Comparison of ENCODE assay signal across 12 cellular contexts in genomic region chr16:11025120-11025531, GRCh38.
DNase-seq lines count a peak whose midpoint lies in the region; ATAC-seq, FAIRE-seq and TF ChIP-seq lines count a peak whose summit lies in the region.
"Had no signal": no experiment of that assay in that cellular context is flagged by ENCODE, and none has a peak within 500 bp of the region (broad histone marks: within the 10 kb centered on the region; RNA-seq: fewer than 3 reads in every experiment).

No MANE protein-coding gene starts in this region.

- intact Hi-C loops in activated CD8-positive, alpha-beta T cell treated with anti-CD3 and anti-CD28 coated beads for 36 hours (cut with micrococcal nuclease) = loop anchor here (2.0 kb wide), 1 partner anchor 56 kb away; no protein-coding TSS in a partner anchor

- H3K9me3 Mint-ChIP-seq in activated CD8-positive, alpha-beta T cell treated with anti-CD3 and anti-CD28 coated beads for 36 hours = peaks cover 15% of the 10 kb centered on the region
- H3K9me3 Mint-ChIP-seq in osteocyte (ENCODE audit: unreplicated experiment) = peaks cover 26% of the 10 kb centered on the region

- ATAC-seq in GM19035 (IDR thresholded peaks at IDR 0.05; ENCODE audit: unreplicated experiment) (peak; percentile 55), HG02938 (IDR thresholded peaks at IDR 0.05; ENCODE audit: unreplicated experiment) (peak; percentile 71), GM18520 (IDR thresholded peaks at IDR 0.05; ENCODE audit: unreplicated experiment) (no peak)
- peak; percentile 83 for ATAC-seq in activated CD8-positive, alpha-beta T cell treated with anti-CD3 and anti-CD28 coated beads for 36 hours

- H3K36me3 Mint-ChIP-seq in activated CD8-positive, alpha-beta T cell treated with anti-CD3 and anti-CD28 coated beads for 36 hours (ENCODE audit: low read depth) = peaks cover 71% of the 10 kb centered on the region
- peaks cover 62% of the 10 kb centered on the region for H3K36me3 Mint-ChIP-seq in osteocyte (ENCODE audit: unreplicated experiment)

- DNase-seq in GM10266 (ENCODE audit: extremely low spot score) (peak; percentile 42), osteocyte (ENCODE audit: extremely low spot score, unreplicated experiment) (no peak), urothelium cell line (ENCODE audit: low spot score) (no peak), KBM-7 (no peak)
- DNase-seq in activated CD8-positive, alpha-beta T cell treated with anti-CD3 and anti-CD28 coated beads for 36 hours = no peak
- DNase-seq: brain microvascular endothelial cell, hippocampal formation, NCI-H82, tibial artery had no signal

- CTCF ChIA-PET in activated CD8-positive, alpha-beta T cell treated with anti-CD3 and anti-CD28 coated beads for 36 hours (lab: Charles Lee) = interaction anchor here (1.3 to 2.4 kb wide), 2 partner anchors 10 to 61 kb away, joined by 3 to 5 read pairs; no protein-coding TSS in a partner anchor

- H3K4me3 Mint-ChIP-seq in activated CD8-positive, alpha-beta T cell treated with anti-CD3 and anti-CD28 coated beads for 36 hours = no peak overlapping the region
- H3K4me3 Mint-ChIP-seq in osteocyte (ENCODE audit: unreplicated experiment) = no peak overlapping the region

- peaks cover 12% of the 10 kb centered on the region for H3K4me1 Mint-ChIP-seq in activated CD8-positive, alpha-beta T cell treated with anti-CD3 and anti-CD28 coated beads for 36 hours (ENCODE audit: low read depth)
- H3K4me1 Mint-ChIP-seq in osteocyte (ENCODE audit: unreplicated experiment) = peaks cover 19% of the 10 kb centered on the region

- POLR2A ChIA-PET in activated CD8-positive, alpha-beta T cell treated with anti-CD3 and anti-CD28 coated beads for 36 hours (lab: Charles Lee) = interaction anchor here (1.0 to 1.8 kb wide), 3 partner anchors 10 to 14 kb away, joined by 3 to 5 read pairs (median 4); no protein-coding TSS in a partner anchor

- in situ Hi-C loops in KBM-7 (cut with MboI; ENCODE audit: low pct_unique_long_range_greater_than_20kb, low sequenced_read_pairs) = no loop called here

- FAIRE-seq in urothelium cell line (lab: Jason Lieb, UNC) = no peak

- TF ChIP-seq CTCF in GM10266 (IDR thresholded peaks at IDR 0.05; ENCODE audit: control insufficient read depth, insufficient read depth, low read depth, missing control alignments) (no peak), osteocyte (IDR thresholded peaks at IDR 0.05) (no peak)
- TF ChIP-seq CTCF in activated CD8-positive, alpha-beta T cell treated with anti-CD3 and anti-CD28 coated beads for 36 hours (IDR thresholded peaks at IDR 0.05) = no peak

- H3K27ac Mint-ChIP-seq in activated CD8-positive, alpha-beta T cell treated with anti-CD3 and anti-CD28 coated beads for 36 hours = peak overlapping the region; percentile 59
- no peak overlapping the region for H3K27ac Mint-ChIP-seq in osteocyte (ENCODE audit: unreplicated experiment)

- no peaks in the 10 kb centered on the region for H3K27me3 Mint-ChIP-seq in activated CD8-positive, alpha-beta T cell treated with anti-CD3 and anti-CD28 coated beads for 36 hours
- H3K27me3 Mint-ChIP-seq in osteocyte (ENCODE audit: unreplicated experiment) = no peaks in the 10 kb centered on the region
